Comparison of ENCODE assay signal across 36 cellular contexts in genomic region chr17:58229881-58230280, GRCh38. TPM values are rescaled to one million over a fixed set of nuclear protein-coding genes. Genes with fewer than 3 reads are reported as not detected.
"Had no signal": no experiment of that assay in that cellular context is flagged by ENCODE, and none has a peak within 500 bp of the region (broad histone marks: within the 10 kb centered on the region; RNA-seq: fewer than 3 reads in every experiment).

No MANE protein-coding gene starts in this region.

- H3K27me3 ChIP-seq: ascending aorta, Peyer's patch had no signal

- H3K36me3 Mint-ChIP-seq: activated naive CD4-positive, alpha-beta T cell treated with anti-CD3 and anti-CD28 coated beads, Interleukin-2, amount 50 U/mL, for 24 hours; activated naive CD8-positive, alpha-beta T cell treated with anti-CD3 and anti-CD28 coated beads, Interleukin-2, amount 10 ng/mL, durations not matched to agents 7 days and 5 days had no signal

- H3K4me3 Mint-ChIP-seq: activated CD4-positive, alpha-beta T cell treated with anti-CD3 and anti-CD28 coated beads for 36 hours; activated CD4-positive, alpha-beta T cell treated with anti-CD3 and anti-CD28 coated beads, Interleukin-2, amount 10 ng/mL, durations not matched to agents 7 days and 5 days; activated CD8-positive, alpha-beta T cell treated with anti-CD3 and anti-CD28 coated beads, Interleukin-2, amount 10 ng/mL, durations not matched to agents 7 days and 5 days; activated naive CD4-positive, alpha-beta T cell treated with anti-CD3 and anti-CD28 coated beads, Interleukin-2, amount 50 U/mL, for 24 hours; activated naive CD8-positive, alpha-beta T cell treated with anti-CD3 and anti-CD28 coated beads, Interleukin-2, amount 10 ng/mL, durations not matched to agents 7 days and 5 days; activated T-cell treated with anti-CD3 and anti-CD28 coated beads, Interleukin-2, amount 50 U/mL, for 24 hours; T-helper 1 cell treated with Interleukin-12 subunit alpha and Interleukin-12 subunit beta and Interleukin-4 antibody, amounts not matched to agents 30 μg/mL and 1 μg/mL, for 36 hours; T-helper 2 cell treated with Interferon-gamma antibody and Interleukin-4, amounts not matched to agents 5 μg/mL and 100 μg/mL, for 36 hours had no signal

- H3K9me3 Mint-ChIP-seq: activated CD4-positive, alpha-beta T cell treated with anti-CD3 and anti-CD28 coated beads, Interleukin-2, amount 10 ng/mL, durations not matched to agents 7 days and 5 days; activated naive CD4-positive, alpha-beta T cell treated with anti-CD3 and anti-CD28 coated beads, Interleukin-2, amount 50 U/mL, for 24 hours; activated naive CD8-positive, alpha-beta T cell treated with anti-CD3 and anti-CD28 coated beads, Interleukin-2, amount 10 ng/mL, durations not matched to agents 7 days and 5 days; activated T-cell treated with anti-CD3 and anti-CD28 coated beads, Interleukin-2, amount 50 U/mL, for 24 hours; activated T-helper 2 cell treated with anti-CD3 and anti-CD28 coated beads, Interferon-gamma antibody, Interleukin-2, Interleukin-4, amounts not matched to agents 10 μg/mL and 5 μg/mL and 100 μg/mL, durations not matched to agents 14 hours and 24 hours and 36 hours; T-helper 1 cell treated with Interleukin-12 subunit alpha and Interleukin-12 subunit beta and Interleukin-4 antibody, amounts not matched to agents 30 μg/mL and 1 μg/mL, for 36 hours; T-helper 2 cell treated with Interferon-gamma antibody and Interleukin-4, amounts not matched to agents 5 μg/mL and 100 μg/mL, for 36 hours had no signal

- H3K4me3 ChIP-seq: ascending aorta, MG63, Peyer's patch, SJSA1 had no signal

- H3K27ac Mint-ChIP-seq: activated CD4-positive, alpha-beta T cell treated with anti-CD3 and anti-CD28 coated beads for 36 hours; activated CD4-positive, alpha-beta T cell treated with anti-CD3 and anti-CD28 coated beads, Interleukin-2, amount 10 ng/mL, durations not matched to agents 7 days and 5 days; activated CD8-positive, alpha-beta T cell treated with anti-CD3 and anti-CD28 coated beads, Interleukin-2, amount 10 ng/mL, durations not matched to agents 7 days and 5 days; activated naive CD4-positive, alpha-beta T cell treated with anti-CD3 and anti-CD28 coated beads, Interleukin-2, amount 50 U/mL, for 24 hours; activated naive CD8-positive, alpha-beta T cell treated with anti-CD3 and anti-CD28 coated beads, Interleukin-2, amount 10 ng/mL, durations not matched to agents 7 days and 5 days; activated T-cell treated with anti-CD3 and anti-CD28 coated beads, Interleukin-2, amount 50 U/mL, for 24 hours; activated T-helper 2 cell treated with anti-CD3 and anti-CD28 coated beads, Interferon-gamma antibody, Interleukin-2, Interleukin-4, amounts not matched to agents 10 μg/mL and 5 μg/mL and 100 μg/mL, durations not matched to agents 14 hours and 24 hours and 36 hours; T-helper 1 cell treated with Interleukin-12 subunit alpha and Interleukin-12 subunit beta and Interleukin-4 antibody, amounts not matched to agents 30 μg/mL and 1 μg/mL, for 36 hours; T-helper 2 cell treated with Interferon-gamma antibody and Interleukin-4, amounts not matched to agents 5 μg/mL and 100 μg/mL, for 36 hours had no signal

- H3K36me3 ChIP-seq: ascending aorta, MG63, Peyer's patch, SJSA1 had no signal

- H3K9me3 ChIP-seq: ascending aorta, MG63, Peyer's patch, SJSA1, SK-N-SH had no signal

- H3K4me1 ChIP-seq: ascending aorta, SJSA1 had no signal

- H3K27ac ChIP-seq: ascending aorta, Peyer's patch, SJSA1 had no signal

- DNase-seq: activated CD4-positive, alpha-beta T cell treated with anti-CD3 and anti-CD28 coated beads for 36 hours; activated CD4-positive, alpha-beta T cell treated with anti-CD3 and anti-CD28 coated beads, Interleukin-2, amount 10 ng/mL, durations not matched to agents 7 days and 5 days; activated CD4-positive, alpha-beta T cell treated with anti-CD3 and anti-CD28 coated beads, Interleukin-2, amount 50 U/mL, for 48 hours; activated CD8-positive, alpha-beta T cell treated with anti-CD3 and anti-CD28 coated beads, Interleukin-2, amount 10 ng/mL, durations not matched to agents 7 days and 5 days; activated gamma-delta T cell; activated naive CD4-positive, alpha-beta T cell treated with Interleukin-2 at 50 U/mL for 16 hours; activated naive CD8-positive, alpha-beta T cell treated with anti-CD3 and anti-CD28 coated beads, Interleukin-2, amount 10 ng/mL, durations not matched to agents 7 days and 5 days; activated T-cell treated with anti-CD3 and anti-CD28 coated beads, Interleukin-2, amount 50 U/mL, for 24 hours; amygdala; caudate nucleus; cerebellar nuclear complex; Kasumi-1; MG63; NCI-H1092 treated with DMSO at 0.1 percent for 48 hours; NCI-H1417; NCI-H146; NCI-H187; NCI-H2029 treated with DMSO at 0.1 percent for 48 hours; NCI-H2107; NCI-H2171 treated with DMSO at 0.1 percent for 48 hours; NCI-H2227 treated with DMSO at 0.1 percent for 48 hours; NCI-H446; NCI-H510A treated with DMSO at 0.1 percent for 48 hours; NCI-H526 treated with DMSO at 0.1 percent for 48 hours; NK-92 treated with Interleukin-12 subunit alpha and Interleukin-12 subunit beta, amount 100 ng/mL, for 24 hours; PC-3; Peyer's patch; RPMI8226; SHP77 treated with DMSO at 0.1 percent for 48 hours; SK-N-SH had no signal

- H3K4me1 Mint-ChIP-seq: activated naive CD4-positive, alpha-beta T cell treated with anti-CD3 and anti-CD28 coated beads, Interleukin-2, amount 50 U/mL, for 24 hours had no signal

- ATAC-seq: activated CD4-positive, alpha-beta T cell treated with anti-CD3 and anti-CD28 coated beads for 36 hours; activated CD8-positive, alpha-beta T cell treated with anti-CD3 and anti-CD28 coated beads, Interleukin-2, amount 10 ng/mL, durations not matched to agents 7 days and 5 days; PC-3 had no signal

RNA-seq across cellular contexts. Expression of gene LPO, which starts 8.5 kb away (rescaled TPM):
- total RNA-seq: activated CD4-positive, alpha-beta T cell treated with anti-CD3 and anti-CD28 coated beads, Interleukin-2, amount 10 ng/mL, durations not matched to agents 7 days and 5 days; activated CD8-positive, alpha-beta T cell treated with anti-CD3 and anti-CD28 coated beads, Interleukin-2, amount 10 ng/mL, durations not matched to agents 7 days and 5 days; activated naive CD8-positive, alpha-beta T cell treated with anti-CD3 and anti-CD28 coated beads, Interleukin-2, amount 10 ng/mL, durations not matched to agents 7 days and 5 days; activated T-helper 2 cell treated with anti-CD3 and anti-CD28 coated beads, Interferon-gamma antibody, Interleukin-2, Interleukin-4, amounts not matched to agents 10 μg/mL and 5 μg/mL and 100 μg/mL, durations not matched to agents 14 hours and 24 hours and 36 hours; ascending aorta; PC-3; SJSA1 had no signal

RNA-seq across cellular contexts. Expression of gene EPX, which starts 37.4 kb away (rescaled TPM):
- total RNA-seq: activated CD4-positive, alpha-beta T cell treated with anti-CD3 and anti-CD28 coated beads for 36 hours; activated CD4-positive, alpha-beta T cell treated with anti-CD3 and anti-CD28 coated beads, Interleukin-2, amount 10 ng/mL, durations not matched to agents 7 days and 5 days; activated CD8-positive, alpha-beta T cell treated with anti-CD3 and anti-CD28 coated beads, Interleukin-2, amount 10 ng/mL, durations not matched to agents 7 days and 5 days; activated naive CD8-positive, alpha-beta T cell treated with anti-CD3 and anti-CD28 coated beads, Interleukin-2, amount 10 ng/mL, durations not matched to agents 7 days and 5 days; activated T-helper 2 cell treated with anti-CD3 and anti-CD28 coated beads, Interferon-gamma antibody, Interleukin-2, Interleukin-4, amounts not matched to agents 10 μg/mL and 5 μg/mL and 100 μg/mL, durations not matched to agents 14 hours and 24 hours and 36 hours; ascending aorta; PC-3; Peyer's patch; SJSA1 had no signal

RNA-seq across cellular contexts. Expression of gene MPO, which starts 50.9 kb away (rescaled TPM):
- total RNA-seq: activated CD4-positive, alpha-beta T cell treated with anti-CD3 and anti-CD28 coated beads, Interleukin-2, amount 10 ng/mL, durations not matched to agents 7 days and 5 days; activated CD8-positive, alpha-beta T cell treated with anti-CD3 and anti-CD28 coated beads, Interleukin-2, amount 10 ng/mL, durations not matched to agents 7 days and 5 days; activated naive CD8-positive, alpha-beta T cell treated with anti-CD3 and anti-CD28 coated beads, Interleukin-2, amount 10 ng/mL, durations not matched to agents 7 days and 5 days; activated T-helper 2 cell treated with anti-CD3 and anti-CD28 coated beads, Interferon-gamma antibody, Interleukin-2, Interleukin-4, amounts not matched to agents 10 μg/mL and 5 μg/mL and 100 μg/mL, durations not matched to agents 14 hours and 24 hours and 36 hours; PC-3; SJSA1 had no signal
